1 cellular context compared by ENCODE assay signal in the genomic region with DNA sequence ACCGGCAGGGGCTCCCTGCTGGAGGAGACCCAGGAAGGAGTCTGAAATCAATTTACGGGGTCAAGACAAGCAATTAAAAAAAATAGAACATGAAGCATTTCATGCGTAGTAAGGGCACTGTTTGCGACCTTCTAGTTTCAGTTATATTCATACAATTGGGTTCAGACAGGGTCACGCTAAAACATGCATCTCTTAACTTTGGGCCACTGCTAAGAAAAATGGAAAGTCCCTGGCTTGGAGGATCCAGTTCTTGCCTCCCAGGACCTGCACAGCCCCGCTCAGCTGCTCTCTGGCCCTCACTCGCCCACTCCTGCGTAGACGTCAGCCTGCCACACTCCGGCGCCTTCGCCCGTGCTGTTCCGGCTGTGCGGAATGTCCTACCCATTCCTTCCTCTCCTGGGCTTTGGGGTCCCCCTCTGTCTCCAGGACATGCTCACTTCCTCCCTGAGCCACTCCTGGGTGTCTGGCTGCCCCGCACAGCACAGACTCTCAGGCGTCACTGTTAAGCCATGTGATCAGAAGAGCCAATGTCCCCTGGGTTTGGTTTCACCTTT.
TF ChIP-seq lines count a peak whose summit lies in the region.

No MANE protein-coding gene starts in this region.

TF ChIP-seq in HepG2, 621 proteins besides CTCF, POLR2A, EP300 and RAD21 (continued from another document):
- TF ChIP-seq, protein P1, sequence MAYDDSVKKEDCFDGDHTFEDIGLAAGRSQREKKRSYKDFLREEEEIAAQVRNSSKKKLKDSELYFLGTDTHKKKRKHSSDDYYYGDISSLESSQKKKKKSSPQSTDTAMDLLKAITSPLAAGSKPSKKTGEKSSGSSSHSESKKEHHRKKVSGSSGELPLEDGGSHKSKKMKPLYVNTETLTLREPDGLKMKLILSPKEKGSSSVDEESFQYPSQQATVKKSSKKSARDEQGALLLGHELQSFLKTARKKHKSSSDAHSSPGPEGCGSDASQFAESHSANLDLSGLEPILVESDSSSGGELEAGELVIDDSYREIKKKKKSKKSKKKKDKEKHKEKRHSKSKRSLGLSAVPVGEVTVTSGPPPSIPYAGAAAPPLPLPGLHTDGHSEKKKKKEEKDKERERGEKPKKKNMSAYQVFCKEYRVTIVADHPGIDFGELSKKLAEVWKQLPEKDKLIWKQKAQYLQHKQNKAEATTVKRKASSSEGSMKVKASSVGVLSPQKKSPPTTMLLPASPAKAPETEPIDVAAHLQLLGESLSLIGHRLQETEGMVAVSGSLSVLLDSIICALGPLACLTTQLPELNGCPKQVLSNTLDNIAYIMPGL (CRISPR knock-in tag; IDR thresholded peaks at IDR 0.05; ENCODE audit: borderline replicate concordance in 1 of 2, low read depth in 1 of 2) = no peak
- no peak for TF ChIP-seq RFXANK (CRISPR knock-in tag; IDR thresholded peaks at IDR 0.05)
- TF ChIP-seq, protein P2, sequence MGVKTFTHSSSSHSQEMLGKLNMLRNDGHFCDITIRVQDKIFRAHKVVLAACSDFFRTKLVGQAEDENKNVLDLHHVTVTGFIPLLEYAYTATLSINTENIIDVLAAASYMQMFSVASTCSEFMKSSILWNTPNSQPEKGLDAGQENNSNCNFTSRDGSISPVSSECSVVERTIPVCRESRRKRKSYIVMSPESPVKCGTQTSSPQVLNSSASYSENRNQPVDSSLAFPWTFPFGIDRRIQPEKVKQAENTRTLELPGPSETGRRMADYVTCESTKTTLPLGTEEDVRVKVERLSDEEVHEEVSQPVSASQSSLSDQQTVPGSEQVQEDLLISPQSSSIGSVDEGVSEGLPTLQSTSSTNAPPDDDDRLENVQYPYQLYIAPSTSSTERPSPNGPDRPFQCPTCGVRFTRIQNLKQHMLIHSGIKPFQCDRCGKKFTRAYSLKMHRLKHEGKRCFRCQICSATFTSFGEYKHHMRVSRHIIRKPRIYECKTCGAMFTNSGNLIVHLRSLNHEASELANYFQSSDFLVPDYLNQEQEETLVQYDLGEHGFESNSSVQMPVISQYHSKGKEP (CRISPR knock-in tag; IDR thresholded peaks at IDR 0.05) = no peak
- no peak for TF ChIP-seq ZSCAN25 (CRISPR knock-in tag; IDR thresholded peaks at IDR 0.05)
- TF ChIP-seq, protein P3, sequence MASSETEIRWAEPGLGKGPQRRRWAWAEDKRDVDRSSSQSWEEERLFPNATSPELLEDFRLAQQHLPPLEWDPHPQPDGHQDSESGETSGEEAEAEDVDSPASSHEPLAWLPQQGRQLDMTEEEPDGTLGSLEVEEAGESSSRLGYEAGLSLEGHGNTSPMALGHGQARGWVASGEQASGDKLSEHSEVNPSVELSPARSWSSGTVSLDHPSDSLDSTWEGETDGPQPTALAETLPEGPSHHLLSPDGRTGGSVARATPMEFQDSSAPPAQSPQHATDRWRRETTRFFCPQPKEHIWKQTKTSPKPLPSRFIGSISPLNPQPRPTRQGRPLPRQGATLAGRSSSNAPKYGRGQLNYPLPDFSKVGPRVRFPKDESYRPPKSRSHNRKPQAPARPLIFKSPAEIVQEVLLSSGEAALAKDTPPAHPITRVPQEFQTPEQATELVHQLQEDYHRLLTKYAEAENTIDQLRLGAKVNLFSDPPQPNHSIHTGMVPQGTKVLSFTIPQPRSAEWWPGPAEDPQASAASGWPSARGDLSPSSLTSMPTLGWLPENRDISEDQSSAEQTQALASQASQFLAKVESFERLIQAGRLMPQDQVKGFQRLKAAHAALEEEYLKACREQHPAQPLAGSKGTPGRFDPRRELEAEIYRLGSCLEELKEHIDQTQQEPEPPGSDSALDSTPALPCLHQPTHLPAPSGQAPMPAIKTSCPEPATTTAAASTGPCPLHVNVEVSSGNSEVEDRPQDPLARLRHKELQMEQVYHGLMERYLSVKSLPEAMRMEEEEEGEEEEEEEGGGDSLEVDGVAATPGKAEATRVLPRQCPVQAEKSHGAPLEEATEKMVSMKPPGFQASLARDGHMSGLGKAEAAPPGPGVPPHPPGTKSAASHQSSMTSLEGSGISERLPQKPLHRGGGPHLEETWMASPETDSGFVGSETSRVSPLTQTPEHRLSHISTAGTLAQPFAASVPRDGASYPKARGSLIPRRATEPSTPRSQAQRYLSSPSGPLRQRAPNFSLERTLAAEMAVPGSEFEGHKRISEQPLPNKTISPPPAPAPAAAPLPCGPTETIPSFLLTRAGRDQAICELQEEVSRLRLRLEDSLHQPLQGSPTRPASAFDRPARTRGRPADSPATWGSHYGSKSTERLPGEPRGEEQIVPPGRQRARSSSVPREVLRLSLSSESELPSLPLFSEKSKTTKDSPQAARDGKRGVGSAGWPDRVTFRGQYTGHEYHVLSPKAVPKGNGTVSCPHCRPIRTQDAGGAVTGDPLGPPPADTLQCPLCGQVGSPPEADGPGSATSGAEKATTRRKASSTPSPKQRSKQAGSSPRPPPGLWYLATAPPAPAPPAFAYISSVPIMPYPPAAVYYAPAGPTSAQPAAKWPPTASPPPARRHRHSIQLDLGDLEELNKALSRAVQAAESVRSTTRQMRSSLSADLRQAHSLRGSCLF (CRISPR knock-in tag; IDR thresholded peaks at IDR 0.05; ENCODE audit: borderline replicate concordance) = no peak
- TF ChIP-seq ZFAT (CRISPR knock-in tag; conservative IDR thresholded peaks at IDR 0.05) = no peak
- no peak for TF ChIP-seq BHLHE40 (IDR thresholded peaks at IDR 0.05; ENCODE audit: low read length)
- TF ChIP-seq, protein P4, sequence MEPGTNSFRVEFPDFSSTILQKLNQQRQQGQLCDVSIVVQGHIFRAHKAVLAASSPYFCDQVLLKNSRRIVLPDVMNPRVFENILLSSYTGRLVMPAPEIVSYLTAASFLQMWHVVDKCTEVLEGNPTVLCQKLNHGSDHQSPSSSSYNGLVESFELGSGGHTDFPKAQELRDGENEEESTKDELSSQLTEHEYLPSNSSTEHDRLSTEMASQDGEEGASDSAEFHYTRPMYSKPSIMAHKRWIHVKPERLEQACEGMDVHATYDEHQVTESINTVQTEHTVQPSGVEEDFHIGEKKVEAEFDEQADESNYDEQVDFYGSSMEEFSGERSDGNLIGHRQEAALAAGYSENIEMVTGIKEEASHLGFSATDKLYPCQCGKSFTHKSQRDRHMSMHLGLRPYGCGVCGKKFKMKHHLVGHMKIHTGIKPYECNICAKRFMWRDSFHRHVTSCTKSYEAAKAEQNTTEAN (CRISPR knock-in tag; conservative IDR thresholded peaks at IDR 0.05) = no peak
- no peak for TF ChIP-seq NCOR1 (IDR thresholded peaks at IDR 0.05; ENCODE audit: borderline replicate concordance, low read length)
- no peak for TF ChIP-seq PCBP1 (IDR thresholded peaks at IDR 0.05; ENCODE audit: borderline replicate concordance, low read depth, low read length)
